Comparison of ENCODE assay signal across 1 cellular context in genomic region chr2:88538362-88538917, GRCh38.
TF ChIP-seq lines count a peak whose summit lies in the region.

No MANE protein-coding gene starts in this region.

TF ChIP-seq in GM23338, 12 proteins besides CTCF, POLR2A, EP300 and RAD21 (continued from another document):
- TF ChIP-seq ZNF462 (CRISPR knock-in tag; IDR thresholded peaks at IDR 0.05): no peak
- no peak for TF ChIP-seq CREB1 (CRISPR knock-in tag; IDR thresholded peaks at IDR 0.05; ENCODE audit: low read depth)
- TF ChIP-seq ZNF331 (CRISPR knock-in tag; IDR thresholded peaks at IDR 0.05; ENCODE audit: low read depth): no peak
- TF ChIP-seq POLR2AphosphoS5 (IDR thresholded peaks at IDR 0.05; ENCODE audit: low read depth): no peak; the same call in 1 of the 2 replicates
- no peak for TF ChIP-seq ETS1 (IDR thresholded peaks at IDR 0.05)
- no peak for TF ChIP-seq EZH2phosphoT487 (IDR thresholded peaks at IDR 0.05; ENCODE audit: unreplicated experiment)
- TF ChIP-seq NANOG (IDR thresholded peaks at IDR 0.05; ENCODE audit: borderline replicate concordance): no peak
- no peak for TF ChIP-seq JUNB (IDR thresholded peaks at IDR 0.05; ENCODE audit: unreplicated experiment)
